ENCODE assay signal across 2 cellular contexts in genomic region chr17:58101898-58102297, GRCh38.
TF ChIP-seq lines count a peak whose summit lies in the region.

No MANE protein-coding gene starts in this region.

TF ChIP-seq in HEK293, 187 proteins besides CTCF, POLR2A, EP300 and RAD21:
- TF ChIP-seq ZNF121 (tag by site-specific recombination; IDR thresholded peaks at IDR 0.05), result peak; percentile 91

TF ChIP-seq in HepG2, 621 proteins besides CTCF, POLR2A, EP300 and RAD21:
- TF ChIP-seq ZNF121 (CRISPR knock-in tag; IDR thresholded peaks at IDR 0.05), result peak; percentile 44; the same call in 1 of the 2 replicates
